In genomic region chr3:37934631-37935289, GRCh38 we compare ENCODE assay signal across 15 cellular contexts. TPM values are rescaled to one million over a fixed set of nuclear protein-coding genes. Genes with fewer than 3 reads are reported as not detected.
DNase-seq lines count a peak whose midpoint lies in the region; ATAC-seq and TF ChIP-seq lines count a peak whose summit lies in the region.
"Had no signal": no experiment of that assay in that cellular context is flagged by ENCODE, and none has a peak within 500 bp of the region (broad histone marks: within the 10 kb centered on the region; RNA-seq: fewer than 3 reads in every experiment).

No MANE protein-coding gene starts in this region.

- DNase-seq in LoVo (ENCODE audit: low spot score) (peak; percentile 31), dermis blood vessel endothelial cell (peak; percentile 28), right lobe of liver (no peak), amniotic stem cell (lab: John Stamatoyannopoulos, UW) (no peak), KG1 (lab: John Stamatoyannopoulos, UW) (no peak), DMS79 treated with DMSO at 0.1 percent for 48 hours (lab: John Stamatoyannopoulos, UW) (no peak)
- DNase-seq: activated CD8-positive, alpha-beta memory T cell treated with anti-CD3 and anti-CD28 coated beads, Interleukin-2, amount 50 U/mL, for 4 hours; activated naive CD8-positive, alpha-beta T cell treated with anti-CD3 and anti-CD28 coated beads, Interleukin-2, amount 10 ng/mL, durations not matched to agents 7 days and 5 days; hypothalamus; NCI-H146; NCI-H524 treated with DMSO at 0.1 percent for 48 hours; psoas muscle; stimulated activated naive CD8-positive, alpha-beta T cell treated with anti-CD3 and anti-CD28 coated beads, Interleukin-15, amount 100 ng/mL, for 72 hours had no signal

- no peaks in the 10 kb centered on the region for H3K9me3 ChIP-seq in right lobe of liver
- no peaks in the 10 kb centered on the region for H3K9me3 ChIP-seq in stomach smooth muscle (ENCODE audit: control insufficient read depth in 2 of 2, low read length in 2 of 2)
- H3K9me3 ChIP-seq: psoas muscle had no signal

- 53% methylated on average over 7 of the region's 8 CpGs for WGBS in right lobe of liver (ENCODE audit: insufficient coverage, low coverage, low lambda C conversion rate, missing lambda C conversion rate)

- no peak overlapping the region for H3K9ac ChIP-seq in stomach smooth muscle (ENCODE audit: low read length in 2 of 2)

- no peaks in the 10 kb centered on the region for H3K27me3 ChIP-seq in right lobe of liver
- no peaks in the 10 kb centered on the region for H3K27me3 ChIP-seq in stomach smooth muscle (ENCODE audit: control insufficient read depth in 1 of 2, insufficient read depth in 2 of 2, low read length in 2 of 2)

- ATAC-seq in right lobe of liver (peak; percentile 31 to 55 (median 49)), HG03571 (IDR thresholded peaks at IDR 0.05; ENCODE audit: unreplicated experiment) (no peak)
- ATAC-seq: psoas muscle; stimulated activated naive CD8-positive, alpha-beta T cell treated with anti-CD3 and anti-CD28 coated beads, Interleukin-15, amount 100 ng/mL, for 72 hours had no signal

- no peak for TF ChIP-seq POLR2A in right lobe of liver (IDR thresholded peaks at IDR 0.05)

- TF ChIP-seq CTCF in right lobe of liver (IDR thresholded peaks at IDR 0.05), result no peak

- peak overlapping the region; percentile 10 to 17 (median 15) for H3K27ac ChIP-seq in right lobe of liver
- H3K27ac ChIP-seq in stomach smooth muscle (ENCODE audit: low read length), result peak overlapping the region; percentile 53

- peaks cover 3 to 39% (median 18%) of the 10 kb centered on the region in 4 donors for H3K4me1 ChIP-seq in right lobe of liver
- H3K4me1 ChIP-seq in stomach smooth muscle (ENCODE audit: control insufficient read depth, insufficient read depth, low read length), result peaks cover 32% of the 10 kb centered on the region

- H3K36me3 ChIP-seq in right lobe of liver (no peaks in the 10 kb centered on the region), stomach smooth muscle (ENCODE audit: control insufficient read depth in 2 of 2, insufficient read depth in 2 of 2, low read length in 2 of 2) (no peaks in the 10 kb centered on the region)

- intact Hi-C loops in right lobe of liver (cut with DNase I), result no loop called here

- H3K4me3 ChIP-seq in right lobe of liver (no peak overlapping the region), stomach smooth muscle (ENCODE audit: low read length in 2 of 2) (no peak overlapping the region)
- H3K4me3 ChIP-seq: psoas muscle had no signal

RNA-seq across cellular contexts. Expression of gene VILL, which starts 55.8 kb away (rescaled TPM):
- total RNA-seq in dermis blood vessel endothelial cell (8.0 and 8.7 TPM in 2 replicates), right lobe of liver (1 to 10 TPM in 3 of 6 experiments, under 1 TPM in 3; 0.25 to 1.5 (median 0.97) TPM)

Comparison
In these comparisons a context has a peak if more than half of its experiments do, and no peak if none do; other contexts are left out.
1. DNase-seq: peak in LoVo (single experiment) and dermis blood vessel endothelial cell (single experiment); none in right lobe of liver (0 of 3), amniotic stem cell (single experiment), KG1 (single experiment) and DMS79 treated with DMSO at 0.1 percent for 48 hours (single experiment).